Comparison of ENCODE assay signal across 1 cellular context in the genomic region with DNA sequence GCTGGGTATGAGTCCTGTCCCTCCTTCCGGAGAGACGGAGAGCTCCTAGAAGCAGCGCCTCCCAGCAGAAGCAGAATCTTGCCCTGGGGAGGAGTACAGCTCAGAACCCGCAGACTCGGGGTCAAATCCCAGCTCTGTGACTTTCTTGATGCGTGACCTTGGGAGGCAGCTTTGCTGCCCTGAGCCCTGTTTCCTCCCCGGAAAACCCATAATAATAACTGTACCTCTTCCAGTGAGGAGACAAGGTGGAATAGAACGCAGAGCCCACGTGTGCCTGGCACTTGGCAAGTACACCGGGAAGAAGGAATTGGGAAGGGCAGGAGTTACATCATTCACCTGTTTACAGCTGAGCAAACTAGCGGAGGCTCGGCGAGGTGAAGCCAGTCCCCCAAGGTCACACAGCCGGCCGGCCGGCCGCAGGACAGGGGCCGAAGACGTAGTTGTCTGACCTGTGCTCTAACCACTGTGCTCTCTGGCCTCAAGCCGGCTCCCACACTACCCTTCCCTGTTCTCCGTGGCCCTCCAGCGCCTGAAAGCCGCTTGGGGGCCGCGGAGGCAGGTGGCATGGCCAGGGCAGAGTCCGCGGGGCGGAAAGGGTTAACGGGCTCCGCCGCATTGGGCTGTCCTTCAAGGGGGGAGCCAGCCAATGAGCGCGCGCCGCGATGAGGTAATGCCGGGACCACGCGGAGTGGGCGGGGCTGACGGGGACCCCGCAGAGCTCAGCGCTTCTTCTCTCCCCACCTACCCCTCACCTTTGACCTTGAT.
TF ChIP-seq lines count a peak whose summit lies in the region.

No MANE protein-coding gene starts in this region.

TF ChIP-seq in HepG2, 621 proteins besides CTCF, POLR2A, EP300 and RAD21 (continued from another document and continues in another):
- TF ChIP-seq ZNF496 (CRISPR knock-in tag; IDR thresholded peaks at IDR 0.05; ENCODE audit: insufficient replicate concordance): no peak
- TF ChIP-seq JARID2 (CRISPR knock-in tag; IDR thresholded peaks at IDR 0.05; ENCODE audit: insufficient replicate concordance): no peak
- TF ChIP-seq, protein P1, sequence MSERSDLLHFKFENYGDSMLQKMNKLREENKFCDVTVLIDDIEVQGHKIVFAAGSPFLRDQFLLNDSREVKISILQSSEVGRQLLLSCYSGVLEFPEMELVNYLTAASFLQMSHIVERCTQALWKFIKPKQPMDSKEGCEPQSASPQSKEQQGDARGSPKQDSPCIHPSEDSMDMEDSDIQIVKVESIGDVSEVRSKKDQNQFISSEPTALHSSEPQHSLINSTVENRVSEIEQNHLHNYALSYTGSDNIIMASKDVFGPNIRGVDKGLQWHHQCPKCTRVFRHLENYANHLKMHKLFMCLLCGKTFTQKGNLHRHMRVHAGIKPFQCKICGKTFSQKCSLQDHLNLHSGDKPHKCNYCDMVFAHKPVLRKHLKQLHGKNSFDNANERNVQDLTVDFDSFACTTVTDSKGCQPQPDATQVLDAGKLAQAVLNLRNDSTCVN (CRISPR knock-in tag; IDR thresholded peaks at IDR 0.05; ENCODE audit: borderline replicate concordance): no peak
- TF ChIP-seq CBX5 (CRISPR knock-in tag; IDR thresholded peaks at IDR 0.05; ENCODE audit: borderline replicate concordance): peak; percentile 49
- peak; percentile 27 for TF ChIP-seq PHF21A (CRISPR knock-in tag; IDR thresholded peaks at IDR 0.05)
- TF ChIP-seq NONO (IDR thresholded peaks at IDR 0.05): no peak
- peak; percentile 56; the same call in 1 of the 2 replicates for TF ChIP-seq NONO (CRISPR knock-in tag; conservative IDR thresholded peaks at IDR 0.05)
- TF ChIP-seq ZNF34 (CRISPR knock-in tag; IDR thresholded peaks at IDR 0.05; ENCODE audit: borderline replicate concordance): no peak
- TF ChIP-seq, protein P2, sequence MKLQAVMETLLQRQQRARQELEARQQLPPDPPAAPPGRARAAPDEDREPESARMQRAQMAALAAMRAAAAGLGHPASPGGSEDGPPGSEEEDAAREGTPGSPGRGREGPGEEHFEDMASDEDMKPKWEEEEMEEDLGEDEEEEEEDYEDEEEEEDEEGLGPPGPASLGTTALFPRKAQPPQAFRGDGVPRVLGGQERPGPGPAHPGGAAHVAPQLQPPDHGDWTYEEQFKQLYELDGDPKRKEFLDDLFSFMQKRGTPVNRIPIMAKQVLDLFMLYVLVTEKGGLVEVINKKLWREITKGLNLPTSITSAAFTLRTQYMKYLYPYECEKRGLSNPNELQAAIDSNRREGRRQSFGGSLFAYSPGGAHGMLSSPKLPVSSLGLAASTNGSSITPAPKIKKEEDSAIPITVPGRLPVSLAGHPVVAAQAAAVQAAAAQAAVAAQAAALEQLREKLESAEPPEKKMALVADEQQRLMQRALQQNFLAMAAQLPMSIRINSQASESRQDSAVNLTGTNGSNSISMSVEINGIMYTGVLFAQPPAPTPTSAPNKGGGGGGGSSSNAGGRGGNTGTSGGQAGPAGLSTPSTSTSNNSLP (IDR thresholded peaks at IDR 0.05; ENCODE audit: low read depth, low read length): no peak
- TF ChIP-seq HES4 (CRISPR knock-in tag; IDR thresholded peaks at IDR 0.05; ENCODE audit: borderline replicate concordance): no peak
- 0 out of 2 replicates have a peak, but pooled peaks have one; percentile 28 for TF ChIP-seq SALL2 (CRISPR knock-in tag; IDR thresholded peaks at IDR 0.05)
- no peak; the same call in 1 of the 2 replicates for TF ChIP-seq KMT2B (CRISPR knock-in tag; IDR thresholded peaks at IDR 0.05)
- TF ChIP-seq, protein P3, sequence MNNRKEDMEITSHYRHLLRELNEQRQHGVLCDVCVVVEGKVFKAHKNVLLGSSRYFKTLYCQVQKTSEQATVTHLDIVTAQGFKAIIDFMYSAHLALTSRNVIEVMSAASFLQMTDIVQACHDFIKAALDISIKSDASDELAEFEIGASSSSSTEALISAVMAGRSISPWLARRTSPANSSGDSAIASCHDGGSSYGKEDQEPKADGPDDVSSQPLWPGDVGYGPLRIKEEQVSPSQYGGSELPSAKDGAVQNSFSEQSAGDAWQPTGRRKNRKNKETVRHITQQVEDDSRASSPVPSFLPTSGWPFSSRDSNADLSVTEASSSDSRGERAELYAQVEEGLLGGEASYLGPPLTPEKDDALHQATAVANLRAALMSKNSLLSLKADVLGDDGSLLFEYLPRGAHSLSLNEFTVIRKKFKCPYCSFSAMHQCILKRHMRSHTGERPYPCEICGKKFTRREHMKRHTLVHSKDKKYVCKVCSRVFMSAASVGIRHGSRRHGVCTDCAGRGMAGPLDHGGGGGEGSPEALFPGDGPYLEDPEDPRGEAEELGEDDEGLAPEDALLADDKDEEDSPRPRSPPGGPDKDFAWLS (CRISPR knock-in tag; IDR thresholded peaks at IDR 0.05; ENCODE audit: borderline replicate concordance): no peak
- no peak for TF ChIP-seq ZMYM2 (CRISPR knock-in tag; IDR thresholded peaks at IDR 0.05)
- no peak for TF ChIP-seq SMC3 (IDR thresholded peaks at IDR 0.05; ENCODE audit: low read length)
- peak in 1 of 2 experiments; percentile 12; a peak in 2 of 4 replicates for TF ChIP-seq NR2F1 (CRISPR knock-in tag; IDR thresholded peaks at IDR 0.05)
- no peak for TF ChIP-seq SIX1 (CRISPR knock-in tag; IDR thresholded peaks at IDR 0.05; ENCODE audit: borderline replicate concordance)
- TF ChIP-seq ZFP36 (IDR thresholded peaks at IDR 0.05; ENCODE audit: borderline replicate concordance, low read depth, low read length, partially characterized antibody): peak; percentile 69
- TF ChIP-seq ZBTB7A (CRISPR knock-in tag; IDR thresholded peaks at IDR 0.05): no peak; the same call in 1 of the 2 replicates
- TF ChIP-seq, protein P4, sequence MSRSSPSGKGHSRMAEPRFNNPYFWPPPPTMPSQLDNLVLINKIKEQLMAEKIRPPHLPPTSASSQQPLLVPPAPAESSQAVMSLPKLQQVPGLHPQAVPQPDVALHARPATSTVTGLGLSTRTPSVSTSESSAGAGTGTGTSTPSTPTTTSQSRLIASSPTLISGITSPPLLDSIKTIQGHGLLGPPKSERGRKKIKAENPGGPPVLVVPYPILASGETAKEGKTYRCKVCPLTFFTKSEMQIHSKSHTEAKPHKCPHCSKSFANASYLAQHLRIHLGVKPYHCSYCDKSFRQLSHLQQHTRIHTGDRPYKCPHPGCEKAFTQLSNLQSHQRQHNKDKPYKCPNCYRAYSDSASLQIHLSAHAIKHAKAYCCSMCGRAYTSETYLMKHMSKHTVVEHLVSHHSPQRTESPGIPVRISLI (CRISPR knock-in tag; IDR thresholded peaks at IDR 0.05; ENCODE audit: borderline replicate concordance): no peak
- TF ChIP-seq ZNF883 (CRISPR knock-in tag; IDR thresholded peaks at IDR 0.05; ENCODE audit: not compliant biosample characterization): no peak
- TF ChIP-seq ZNF253 (CRISPR knock-in tag; IDR thresholded peaks at IDR 0.05; ENCODE audit: borderline replicate concordance): no peak
- no peak for TF ChIP-seq ZNF33B (CRISPR knock-in tag; IDR thresholded peaks at IDR 0.05)
- TF ChIP-seq, protein P5, sequence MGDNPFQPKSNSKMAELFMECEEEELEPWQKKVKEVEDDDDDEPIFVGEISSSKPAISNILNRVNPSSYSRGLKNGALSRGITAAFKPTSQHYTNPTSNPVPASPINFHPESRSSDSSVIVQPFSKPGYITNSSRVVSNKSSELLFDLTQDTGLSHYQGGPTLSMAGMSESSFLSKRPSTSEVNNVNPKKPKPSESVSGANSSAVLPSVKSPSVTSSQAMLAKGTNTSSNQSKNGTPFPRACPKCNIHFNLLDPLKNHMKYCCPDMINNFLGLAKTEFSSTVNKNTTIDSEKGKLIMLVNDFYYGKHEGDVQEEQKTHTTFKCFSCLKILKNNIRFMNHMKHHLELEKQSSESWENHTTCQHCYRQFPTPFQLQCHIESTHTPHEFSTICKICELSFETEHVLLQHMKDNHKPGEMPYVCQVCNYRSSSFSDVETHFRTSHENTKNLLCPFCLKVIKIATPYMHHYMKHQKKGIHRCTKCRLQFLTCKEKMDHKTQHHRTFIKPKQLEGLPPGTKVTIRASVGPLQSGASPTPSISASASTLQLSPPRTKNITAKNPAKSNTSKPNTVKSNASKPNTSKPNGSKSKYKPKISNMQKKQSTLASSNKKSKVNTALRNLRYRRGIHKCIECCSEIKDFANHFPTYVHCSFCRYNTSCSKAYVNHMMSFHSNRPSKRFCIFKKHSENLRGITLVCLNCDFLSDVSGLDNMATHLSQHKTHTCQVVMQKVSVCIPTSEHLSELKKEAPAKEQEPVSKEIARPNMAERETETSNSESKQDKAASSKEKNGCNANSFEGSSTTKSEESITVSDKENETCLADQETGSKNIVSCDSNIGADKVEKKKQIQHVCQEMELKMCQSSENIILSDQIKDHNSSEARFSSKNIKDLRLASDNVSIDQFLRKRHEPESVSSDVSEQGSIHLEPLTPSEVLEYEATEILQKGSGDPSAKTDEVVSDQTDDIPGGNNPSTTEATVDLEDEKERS (CRISPR knock-in tag; IDR thresholded peaks at IDR 0.05): peak; percentile 55; the same call in 1 of the 2 replicates
- no peak for TF ChIP-seq ARID2 (CRISPR knock-in tag; IDR thresholded peaks at IDR 0.05; ENCODE audit: borderline replicate concordance)
- TF ChIP-seq CCDC6 (CRISPR knock-in tag; IDR thresholded peaks at IDR 0.05): no peak
- no peak for TF ChIP-seq ZNF713 (CRISPR knock-in tag; IDR thresholded peaks at IDR 0.05)
- peak; percentile 77; the same call in 1 of the 2 replicates for TF ChIP-seq RBFOX2 (IDR thresholded peaks at IDR 0.05; ENCODE audit: low read depth, low read length)
- no peak for TF ChIP-seq FOXK2 (IDR thresholded peaks at IDR 0.05)
- TF ChIP-seq GATA4 (IDR thresholded peaks at IDR 0.05; ENCODE audit: borderline replicate concordance, low read depth): no peak
- peak; percentile 14; the same call in 1 of the 2 replicates for TF ChIP-seq DR1 (CRISPR knock-in tag; IDR thresholded peaks at IDR 0.05)
- TF ChIP-seq SNRNP70 (IDR thresholded peaks at IDR 0.05; ENCODE audit: low read depth, low read length): no peak
- no peak for TF ChIP-seq ZNF720 (CRISPR knock-in tag; IDR thresholded peaks at IDR 0.05)
- peak; percentile 44; the same call in 1 of the 2 replicates for TF ChIP-seq MEF2D (CRISPR knock-in tag; IDR thresholded peaks at IDR 0.05)
- TF ChIP-seq NPAS2 (CRISPR knock-in tag; IDR thresholded peaks at IDR 0.05; ENCODE audit: borderline replicate concordance): no peak
- TF ChIP-seq EHMT2 (IDR thresholded peaks at IDR 0.05; ENCODE audit: borderline replicate concordance, low read depth, low read length): no peak
- TF ChIP-seq ZFYVE20 (CRISPR knock-in tag; IDR thresholded peaks at IDR 0.05; ENCODE audit: borderline replicate concordance, low read depth): no peak
- TF ChIP-seq, protein P6, sequence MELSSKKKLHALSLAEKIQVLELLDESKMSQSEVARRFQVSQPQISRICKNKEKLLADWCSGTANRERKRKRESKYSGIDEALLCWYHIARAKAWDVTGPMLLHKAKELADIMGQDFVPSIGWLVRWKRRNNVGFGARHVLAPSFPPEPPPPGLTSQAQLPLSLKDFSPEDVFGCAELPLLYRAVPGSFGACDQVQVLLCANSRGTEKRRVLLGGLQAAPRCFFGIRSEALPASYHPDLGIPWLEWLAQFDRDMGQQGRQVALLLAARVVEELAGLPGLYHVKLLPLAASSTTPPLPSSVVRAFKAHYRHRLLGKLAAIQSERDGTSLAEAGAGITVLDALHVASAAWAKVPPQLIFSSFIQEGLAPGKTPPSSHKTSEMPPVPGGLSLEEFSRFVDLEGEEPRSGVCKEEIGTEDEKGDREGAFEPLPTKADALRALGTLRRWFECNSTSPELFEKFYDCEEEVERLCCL (CRISPR knock-in tag; IDR thresholded peaks at IDR 0.05; ENCODE audit: borderline replicate concordance): no peak
- no peak for TF ChIP-seq ZNF562 (CRISPR knock-in tag; IDR thresholded peaks at IDR 0.05; ENCODE audit: borderline replicate concordance)
- TF ChIP-seq FOXO1 (CRISPR knock-in tag; IDR thresholded peaks at IDR 0.05): peak; percentile 91
- peak; percentile 81 for TF ChIP-seq RXRA (CRISPR knock-in tag; IDR thresholded peaks at IDR 0.05)
- no peak for TF ChIP-seq ARNT (IDR thresholded peaks at IDR 0.05)
- TF ChIP-seq, protein P7, sequence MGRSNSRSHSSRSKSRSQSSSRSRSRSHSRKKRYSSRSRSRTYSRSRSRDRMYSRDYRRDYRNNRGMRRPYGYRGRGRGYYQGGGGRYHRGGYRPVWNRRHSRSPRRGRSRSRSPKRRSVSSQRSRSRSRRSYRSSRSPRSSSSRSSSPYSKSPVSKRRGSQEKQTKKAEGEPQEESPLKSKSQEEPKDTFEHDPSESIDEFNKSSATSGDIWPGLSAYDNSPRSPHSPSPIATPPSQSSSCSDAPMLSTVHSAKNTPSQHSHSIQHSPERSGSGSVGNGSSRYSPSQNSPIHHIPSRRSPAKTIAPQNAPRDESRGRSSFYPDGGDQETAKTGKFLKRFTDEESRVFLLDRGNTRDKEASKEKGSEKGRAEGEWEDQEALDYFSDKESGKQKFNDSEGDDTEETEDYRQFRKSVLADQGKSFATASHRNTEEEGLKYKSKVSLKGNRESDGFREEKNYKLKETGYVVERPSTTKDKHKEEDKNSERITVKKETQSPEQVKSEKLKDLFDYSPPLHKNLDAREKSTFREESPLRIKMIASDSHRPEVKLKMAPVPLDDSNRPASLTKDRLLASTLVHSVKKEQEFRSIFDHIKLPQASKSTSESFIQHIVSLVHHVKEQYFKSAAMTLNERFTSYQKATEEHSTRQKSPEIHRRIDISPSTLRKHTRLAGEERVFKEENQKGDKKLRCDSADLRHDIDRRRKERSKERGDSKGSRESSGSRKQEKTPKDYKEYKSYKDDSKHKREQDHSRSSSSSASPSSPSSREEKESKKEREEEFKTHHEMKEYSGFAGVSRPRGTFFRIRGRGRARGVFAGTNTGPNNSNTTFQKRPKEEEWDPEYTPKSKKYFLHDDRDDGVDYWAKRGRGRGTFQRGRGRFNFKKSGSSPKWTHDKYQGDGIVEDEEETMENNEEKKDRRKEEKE (IDR thresholded peaks at IDR 0.05): no peak
- TF ChIP-seq ZNF296 (CRISPR knock-in tag; conservative IDR thresholded peaks at IDR 0.05): no peak
- TF ChIP-seq ELF1 (CRISPR knock-in tag; IDR thresholded peaks at IDR 0.05): no peak; the same call in 1 of the 2 replicates
- TF ChIP-seq, protein P8, sequence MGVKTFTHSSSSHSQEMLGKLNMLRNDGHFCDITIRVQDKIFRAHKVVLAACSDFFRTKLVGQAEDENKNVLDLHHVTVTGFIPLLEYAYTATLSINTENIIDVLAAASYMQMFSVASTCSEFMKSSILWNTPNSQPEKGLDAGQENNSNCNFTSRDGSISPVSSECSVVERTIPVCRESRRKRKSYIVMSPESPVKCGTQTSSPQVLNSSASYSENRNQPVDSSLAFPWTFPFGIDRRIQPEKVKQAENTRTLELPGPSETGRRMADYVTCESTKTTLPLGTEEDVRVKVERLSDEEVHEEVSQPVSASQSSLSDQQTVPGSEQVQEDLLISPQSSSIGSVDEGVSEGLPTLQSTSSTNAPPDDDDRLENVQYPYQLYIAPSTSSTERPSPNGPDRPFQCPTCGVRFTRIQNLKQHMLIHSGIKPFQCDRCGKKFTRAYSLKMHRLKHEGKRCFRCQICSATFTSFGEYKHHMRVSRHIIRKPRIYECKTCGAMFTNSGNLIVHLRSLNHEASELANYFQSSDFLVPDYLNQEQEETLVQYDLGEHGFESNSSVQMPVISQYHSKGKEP (CRISPR knock-in tag; IDR thresholded peaks at IDR 0.05): no peak
- TF ChIP-seq, protein P9, sequence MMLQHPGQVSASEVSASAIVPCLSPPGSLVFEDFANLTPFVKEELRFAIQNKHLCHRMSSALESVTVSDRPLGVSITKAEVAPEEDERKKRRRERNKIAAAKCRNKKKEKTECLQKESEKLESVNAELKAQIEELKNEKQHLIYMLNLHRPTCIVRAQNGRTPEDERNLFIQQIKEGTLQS (CRISPR knock-in tag; IDR thresholded peaks at IDR 0.05): peak; percentile 67
